Comparison of ENCODE assay signal across 21 cellular contexts in the genomic region with DNA sequence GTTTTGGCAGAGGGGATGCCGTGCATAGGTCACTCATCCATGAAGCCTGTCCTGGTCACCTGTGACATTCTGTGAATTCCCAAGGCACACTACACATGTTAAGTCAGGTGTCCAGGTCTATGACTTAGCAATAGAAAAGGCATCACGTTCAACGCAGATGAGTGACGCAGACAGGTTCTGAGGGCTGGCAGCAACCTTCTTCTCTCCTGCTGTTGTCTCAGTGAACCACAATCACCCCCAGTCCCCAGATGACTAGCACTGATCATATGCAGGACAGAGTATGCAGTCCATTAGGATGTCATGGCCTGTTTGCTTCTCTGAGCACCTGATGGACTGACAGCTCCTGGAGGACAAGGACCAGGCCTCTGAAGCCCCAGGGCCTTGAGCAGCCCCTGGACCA.
DNase-seq lines count a peak whose midpoint lies in the region; ATAC-seq and TF ChIP-seq lines count a peak whose summit lies in the region.
"Had no signal": no experiment of that assay in that cellular context is flagged by ENCODE, and none has a peak within 500 bp of the region (broad histone marks: within the 10 kb centered on the region; RNA-seq: fewer than 3 reads in every experiment).

No MANE protein-coding gene starts in this region.

- H3K36me3 ChIP-seq in skeletal muscle satellite cell (ENCODE audit: insufficient read depth, low read length) (no peaks in the 10 kb centered on the region), transverse colon (no peaks in the 10 kb centered on the region)
- H3K36me3 ChIP-seq: BE2C had no signal

- peak overlapping the region; percentile 9 for H3K9ac ChIP-seq in skeletal muscle satellite cell (ENCODE audit: low read depth, low read length)

- H3K4me1 ChIP-seq in foreskin keratinocyte, result peaks cover 35% of the 10 kb centered on the region
- H3K4me1 ChIP-seq in skeletal muscle satellite cell (ENCODE audit: control insufficient read depth, insufficient read depth, low read length), result peaks cover 41% of the 10 kb centered on the region
- H3K4me1 ChIP-seq in transverse colon, result no peaks in the 10 kb centered on the region

- H3K4me2 ChIP-seq in skeletal muscle satellite cell (ENCODE audit: low read length), result no peak overlapping the region

- H3K4me3 ChIP-seq in skeletal muscle satellite cell (ENCODE audit: low read length), result no peak overlapping the region
- no peak overlapping the region for H3K4me3 ChIP-seq in transverse colon

- 93% methylated on average over 4 of the region's 4 CpGs; no CpG with 5 or more reads in 1 of the 2 donors for WGBS in transverse colon (ENCODE audit: low coverage in 1 of 2), 2 donors

- intact Hi-C loops in transverse colon (cut with DNase I; ENCODE audit: low total_unique reads), result no loop called here

- ATAC-seq in foreskin keratinocyte, result peak; percentile 19
- ATAC-seq in GM18511 (IDR thresholded peaks at IDR 0.05; ENCODE audit: unreplicated experiment), result no peak
- no peak for ATAC-seq in GM21717 (IDR thresholded peaks at IDR 0.05; ENCODE audit: unreplicated experiment)
- ATAC-seq: HepG2, SK-N-SH treated with all-trans-retinoic acid at 6 μM for 48 hours had no signal

- no peaks in the 10 kb centered on the region for H3K27me3 ChIP-seq in foreskin keratinocyte
- no peaks in the 10 kb centered on the region for H3K27me3 ChIP-seq in skeletal muscle satellite cell (ENCODE audit: control insufficient read depth, insufficient read depth, low read length)
- no peaks in the 10 kb centered on the region for H3K27me3 ChIP-seq in transverse colon
- H3K27me3 ChIP-seq: BE2C had no signal

- in situ Hi-C loops in transverse colon (cut with MboI; ENCODE audit: low pct_ligation_motif_present in 1 of 4, low pct_unique_long_range_greater_than_20kb in 1 of 4, low sequenced_read_pairs in 3 of 4), result no loop called here

- DNase-seq in LHCN-M2 (ENCODE audit: low read depth), result peak; percentile 68
- DNase-seq in SK-N-DZ (ENCODE audit: low spot score), result peak; percentile 10
- peak; percentile 51 to 71 for DNase-seq in foreskin keratinocyte
- DNase-seq in transverse colon, result no peak
- DNase-seq: BE2C, GF-D8, HFFc6, KBM-7, NCI-H1105, NCI-H146, NCI-H2081, NCI-H2171, NCI-H345, NCI-H526, SHP77 had no signal

- no peak for TF ChIP-seq EP300 in transverse colon (IDR thresholded peaks at IDR 0.05; ENCODE audit: low read depth)

- H3K27ac ChIP-seq in foreskin keratinocyte (peak overlapping the region; percentile 98), transverse colon (no peak overlapping the region)
- H3K27ac ChIP-seq: HL-60 had no signal

- no peaks in the 10 kb centered on the region for H3K9me3 ChIP-seq in skeletal muscle satellite cell (replicated peaks; ENCODE audit: low read length)
- no peaks in the 10 kb centered on the region for H3K9me3 ChIP-seq in transverse colon
- H3K9me3 ChIP-seq: BE2C had no signal

- no peak for TF ChIP-seq POLR2A in transverse colon (IDR thresholded peaks at IDR 0.05)

- TF ChIP-seq CTCF in foreskin keratinocyte (conservative IDR thresholded peaks at IDR 0.05) (no peak), transverse colon (IDR thresholded peaks at IDR 0.05) (no peak)
